ENCODE assay signal across 15 cellular contexts in the genomic region with DNA sequence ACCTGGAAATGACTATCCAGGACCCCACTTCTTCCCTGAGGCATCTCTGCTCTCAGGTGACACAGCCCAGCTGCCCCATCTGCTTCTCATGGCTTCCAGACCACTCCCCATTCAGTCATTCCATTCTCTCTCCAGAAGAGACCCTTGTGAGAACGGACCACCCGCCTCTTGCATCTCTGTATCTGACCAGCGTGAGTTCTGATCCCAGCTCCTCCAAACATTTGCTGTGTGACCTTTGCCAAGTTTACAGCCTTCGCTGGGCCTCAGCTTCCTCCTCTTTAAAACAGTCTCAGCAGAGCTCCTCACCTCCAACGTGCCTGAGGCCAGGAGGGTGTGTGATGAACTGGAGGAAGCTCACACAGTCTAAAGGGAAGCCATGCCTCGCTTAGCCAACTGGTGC. TPM values are rescaled to one million over a fixed set of nuclear protein-coding genes. Genes with fewer than 3 reads are reported as not detected.
DNase-seq lines count a peak whose midpoint lies in the region; ATAC-seq and TF ChIP-seq lines count a peak whose summit lies in the region.
"Had no signal": no experiment of that assay in that cellular context is flagged by ENCODE, and none has a peak within 500 bp of the region (broad histone marks: within the 10 kb centered on the region; RNA-seq: fewer than 3 reads in every experiment).

No MANE protein-coding gene starts in this region.

- peak; percentile 21 for DNase-seq in activated CD8-positive, alpha-beta memory T cell treated with anti-CD3 and anti-CD28 coated beads, Interleukin-2, amount 10 ng/mL, durations not matched to agents 7 days and 5 days
- DNase-seq in activated CD8-positive, alpha-beta memory T cell treated with anti-CD3 and anti-CD28 coated beads, Interleukin-2, amount 50 U/mL, for 48 hours = peak; percentile 23
- DNase-seq in endodermal cell (peak; percentile 24), vagina (ENCODE audit: extremely low spot score in 2 of 2) (peak; percentile 47 to 77), mucosa of descending colon (no peak)
- DNase-seq in effector memory CD8-positive, alpha-beta T cell = no peak
- DNase-seq: ACHN; BE2C; C1 segment of cervical spinal cord; Caco-2; CD4-positive, alpha-beta T cell; HCEC 1CT; IMR-90 had no signal

- no peaks in the 10 kb centered on the region for H3K9me3 ChIP-seq in endodermal cell (ENCODE audit: control insufficient read depth, low read length)
- no peaks in the 10 kb centered on the region for H3K9me3 ChIP-seq in vagina
- no peaks in the 10 kb centered on the region for H3K9me3 ChIP-seq in mucosa of descending colon
- H3K9me3 ChIP-seq: BE2C, Caco-2 had no signal

- H3K27ac ChIP-seq in endodermal cell (ENCODE audit: low read depth, low read length) (no peak overlapping the region), vagina (no peak overlapping the region)
- H3K27ac ChIP-seq: HL-60 had no signal

- no peaks in the 10 kb centered on the region for H3K36me3 ChIP-seq in endodermal cell (ENCODE audit: control insufficient read depth, insufficient read depth, low read length)
- H3K36me3 ChIP-seq in vagina = no peaks in the 10 kb centered on the region
- no peaks in the 10 kb centered on the region for H3K36me3 ChIP-seq in mucosa of descending colon (ENCODE audit: low read depth)
- H3K36me3 ChIP-seq: BE2C had no signal

- no peak for ATAC-seq in activated CD8-positive, alpha-beta memory T cell treated with anti-CD3 and anti-CD28 coated beads, Interleukin-2, amount 10 ng/mL, durations not matched to agents 7 days and 5 days
- ATAC-seq in mucosa of descending colon = no peak
- ATAC-seq in effector memory CD8-positive, alpha-beta T cell (replicated peaks) = no peak

- no peaks in the 10 kb centered on the region for H3K27me3 Mint-ChIP-seq in activated CD8-positive, alpha-beta memory T cell treated with anti-CD3 and anti-CD28 coated beads, Interleukin-2, amount 10 ng/mL, durations not matched to agents 7 days and 5 days
- H3K27me3 Mint-ChIP-seq in endodermal cell (ENCODE audit: insufficient read depth) = peaks cover 18% of the 10 kb centered on the region
- peaks cover 5 to 11% of the 10 kb centered on the region in 2 donors for H3K27me3 Mint-ChIP-seq in effector memory CD8-positive, alpha-beta T cell

- H3K27me3 ChIP-seq in endodermal cell (ENCODE audit: control insufficient read depth, insufficient read depth, low read length, poor library complexity, severe bottlenecking) (peaks cover 8% of the 10 kb centered on the region), vagina (no peaks in the 10 kb centered on the region)
- H3K27me3 ChIP-seq: BE2C had no signal

- H3K9me3 Mint-ChIP-seq in activated CD8-positive, alpha-beta memory T cell treated with anti-CD3 and anti-CD28 coated beads, Interleukin-2, amount 10 ng/mL, durations not matched to agents 7 days and 5 days (ENCODE audit: low read depth) = no peaks in the 10 kb centered on the region
- H3K9me3 Mint-ChIP-seq in endodermal cell = no peaks in the 10 kb centered on the region
- H3K9me3 Mint-ChIP-seq in effector memory CD8-positive, alpha-beta T cell = no peaks in the 10 kb centered on the region
- H3K9me3 Mint-ChIP-seq: CD4-positive, alpha-beta T cell had no signal

- H3K4me1 ChIP-seq in endodermal cell (ENCODE audit: control insufficient read depth, insufficient read depth, low read length) (no peaks in the 10 kb centered on the region), vagina (peaks cover 9% of the 10 kb centered on the region), mucosa of descending colon (ENCODE audit: low read depth) (peaks cover 3% of the 10 kb centered on the region)
- H3K4me1 ChIP-seq: BE2C had no signal

- CTCF ChIA-PET in activated CD8-positive, alpha-beta memory T cell treated with anti-CD3 and anti-CD28 coated beads, Interleukin-2, amount 10 ng/mL, durations not matched to agents 7 days and 5 days (lab: Charles Lee) = no interaction called here

- 90 to 94% methylated on average over 4 to 6 of the region's 6 CpGs for WGBS in endodermal cell (ENCODE audit: insufficient coverage in 1 of 2, insufficient read length in 1 of 2), 2 experiments

- TF ChIP-seq POLR2A in vagina (IDR thresholded peaks at IDR 0.05) = no peak

- TF ChIP-seq CTCF in endodermal cell (conservative IDR thresholded peaks at IDR 0.05) = no peak
- TF ChIP-seq CTCF in vagina (IDR thresholded peaks at IDR 0.05) = no peak
- TF ChIP-seq CTCF in mucosa of descending colon (IDR thresholded peaks at IDR 0.05) = no peak

- H3K27ac Mint-ChIP-seq in activated CD8-positive, alpha-beta memory T cell treated with anti-CD3 and anti-CD28 coated beads, Interleukin-2, amount 10 ng/mL, durations not matched to agents 7 days and 5 days = no peak overlapping the region
- no peak overlapping the region for H3K27ac Mint-ChIP-seq in endodermal cell
- no peak overlapping the region for H3K27ac Mint-ChIP-seq in effector memory CD8-positive, alpha-beta T cell
- H3K27ac Mint-ChIP-seq: CD4-positive, alpha-beta T cell had no signal

- no peak overlapping the region for H3K4me3 ChIP-seq in endodermal cell (ENCODE audit: low read length)
- H3K4me3 ChIP-seq in vagina = no peak overlapping the region
- no peak overlapping the region for H3K4me3 ChIP-seq in mucosa of descending colon

- no peak overlapping the region for H3K4me3 Mint-ChIP-seq in activated CD8-positive, alpha-beta memory T cell treated with anti-CD3 and anti-CD28 coated beads, Interleukin-2, amount 10 ng/mL, durations not matched to agents 7 days and 5 days
- no peak overlapping the region for H3K4me3 Mint-ChIP-seq in endodermal cell
- no peak overlapping the region for H3K4me3 Mint-ChIP-seq in effector memory CD8-positive, alpha-beta T cell
- H3K4me3 Mint-ChIP-seq: CD4-positive, alpha-beta T cell had no signal

- H3K4me1 Mint-ChIP-seq in activated CD8-positive, alpha-beta memory T cell treated with anti-CD3 and anti-CD28 coated beads, Interleukin-2, amount 10 ng/mL, durations not matched to agents 7 days and 5 days = peaks cover 2% of the 10 kb centered on the region
- no peaks in the 10 kb centered on the region for H3K4me1 Mint-ChIP-seq in endodermal cell
- peaks cover 5 to 6% of the 10 kb centered on the region in 2 donors for H3K4me1 Mint-ChIP-seq in effector memory CD8-positive, alpha-beta T cell (ENCODE audit: low read depth in 2 of 2)

- H3K36me3 Mint-ChIP-seq in activated CD8-positive, alpha-beta memory T cell treated with anti-CD3 and anti-CD28 coated beads, Interleukin-2, amount 10 ng/mL, durations not matched to agents 7 days and 5 days = no peaks in the 10 kb centered on the region
- H3K36me3 Mint-ChIP-seq in endodermal cell (ENCODE audit: low read depth) = no peaks in the 10 kb centered on the region
- H3K36me3 Mint-ChIP-seq in effector memory CD8-positive, alpha-beta T cell (ENCODE audit: insufficient read depth) = no peaks in the 10 kb centered on the region

- H3K9ac ChIP-seq in endodermal cell (ENCODE audit: extremely low read depth, low read length, poor library complexity, severe bottlenecking) = no peak overlapping the region

- intact Hi-C loops in vagina (cut with DNase I) = no loop called here
- intact Hi-C loops in mucosa of descending colon (cut with DNase I, micrococcal nuclease) = no loop called here

RNA-seq across cellular contexts. Expression of gene C16orf82, which starts 39.6 kb away (rescaled TPM):
- not detected for total RNA-seq in activated CD8-positive, alpha-beta memory T cell treated with anti-CD3 and anti-CD28 coated beads, Interleukin-2, amount 10 ng/mL, durations not matched to agents 7 days and 5 days
- total RNA-seq in endodermal cell (not detected), vagina (not detected), mucosa of descending colon (not detected)
- polyA plus RNA-seq in endodermal cell (2013, experiment 1 of 2) = not detected
- not detected for polyA plus RNA-seq in endodermal cell (2013, experiment 2 of 2)
- total RNA-seq: Caco-2; CD4-positive, alpha-beta T cell; HT1080; IMR-90 had no signal
- polyA plus RNA-seq: IMR-90 had no signal

Comparison
In these comparisons a context has a peak if more than half of its experiments do, and no peak if none do; other contexts are left out.
1. DNase-seq: peak in activated CD8-positive, alpha-beta memory T cell treated with anti-CD3 and anti-CD28 coated beads, Interleukin-2, amount 10 ng/mL, durations not matched to agents 7 days and 5 days (single experiment), activated CD8-positive, alpha-beta memory T cell treated with anti-CD3 and anti-CD28 coated beads, Interleukin-2, amount 50 U/mL, for 48 hours (single experiment), endodermal cell (single experiment) and vagina (2 of 2); none in mucosa of descending colon (0 of 3) and effector memory CD8-positive, alpha-beta T cell (0 of 3).